35 cellular contexts compared by ENCODE assay signal in genomic region chr22:24383061-24383460, GRCh38.
"Had no signal": no experiment of that assay in that cellular context is flagged by ENCODE, and none has a peak within 500 bp of the region (broad histone marks: within the 10 kb centered on the region; RNA-seq: fewer than 3 reads in every experiment).

No MANE protein-coding gene starts in this region.

- DNase-seq: Karpas-422, Kasumi-1, MG63, MM.1S, MV-4-11, NCI-H1048, NCI-H1092, NCI-H1092 treated with DMSO at 0.1 percent for 48 hours, NCI-H1105, NCI-H1105 treated with DMSO at 0.1 percent for 48 hours, NCI-H1417, NCI-H1417 treated with DMSO at 0.1 percent for 48 hours, NCI-H1436, NCI-H1436 treated with DMSO at 0.1 percent for 48 hours, NCI-H146, NCI-H1694, NCI-H1694 treated with DMSO at 0.1 percent for 48 hours, NCI-H187, NCI-H187 treated with DMSO at 0.1 percent for 48 hours, NCI-H1930, NCI-H2029, NCI-H2029 treated with DMSO at 0.1 percent for 48 hours, NCI-H2081, NCI-H2081 treated with DMSO at 0.1 percent for 48 hours, NCI-H2107, NCI-H2171, NCI-H2171 treated with DMSO at 0.1 percent for 48 hours, NCI-H2227 treated with DMSO at 0.1 percent for 48 hours, NCI-H226, NCI-H345, NCI-H446, NCI-H446 treated with DMSO at 0.1 percent for 48 hours, NCI-H510A, NCI-H510A treated with DMSO at 0.1 percent for 48 hours, NCI-H524 had no signal

- H3K4me3 ChIP-seq: MG63 had no signal

- H3K9me3 ChIP-seq: MG63 had no signal

- H3K27me3 ChIP-seq: MG63 had no signal
